Comparison of ENCODE assay signal across 9 cellular contexts in genomic region chr2:127176371-127177311, GRCh38. TPM values are rescaled to one million over a fixed set of nuclear protein-coding genes. Genes with fewer than 3 reads are reported as not detected.
DNase-seq lines count a peak whose midpoint lies in the region; ATAC-seq and TF ChIP-seq lines count a peak whose summit lies in the region.
"Had no signal": no experiment of that assay in that cellular context is flagged by ENCODE, and none has a peak within 500 bp of the region (broad histone marks: within the 10 kb centered on the region; RNA-seq: fewer than 3 reads in every experiment).

No MANE protein-coding gene starts in this region.

- peak; percentile 76 to 78 for ATAC-seq in right cardiac atrium
- no peak for ATAC-seq in GM19023 (IDR thresholded peaks at IDR 0.05; ENCODE audit: unreplicated experiment)
- ATAC-seq in GM18873 (IDR thresholded peaks at IDR 0.05; ENCODE audit: low FRiP score, unreplicated experiment) = no peak

- H3K4me1 ChIP-seq in right cardiac atrium (ENCODE audit: control insufficient read depth, insufficient read depth, low read length) (no peaks in the 10 kb centered on the region), prostate gland (replicated peaks) (no peaks in the 10 kb centered on the region)

- H3K27me3 ChIP-seq in right cardiac atrium (ENCODE audit: control insufficient read depth, insufficient read depth) (no peaks in the 10 kb centered on the region), prostate gland (replicated peaks; ENCODE audit: insufficient read depth) (no peaks in the 10 kb centered on the region)

- H3K9me3 ChIP-seq in right cardiac atrium (ENCODE audit: control insufficient read depth, low read length) = no peaks in the 10 kb centered on the region
- no peaks in the 10 kb centered on the region for H3K9me3 ChIP-seq in prostate gland

- no peak for TF ChIP-seq CTCF in prostate gland (IDR thresholded peaks at IDR 0.05)

- H3K36me3 ChIP-seq in prostate gland = no peaks in the 10 kb centered on the region

- intact Hi-C loops in right cardiac atrium (cut with DNase I) (loop anchor here in 1 of 4 donors (10.0 kb wide), 1 partner anchor 112 kb away; no protein-coding TSS in a partner anchor), prostate gland (cut with DNase I) (loop anchor here (5.0 kb wide), 1 partner anchor 69 kb away; the partner anchor contains the start of gene BIN1)

- H3K4me3 ChIP-seq in right cardiac atrium (ENCODE audit: low read length) (no peak overlapping the region), prostate gland (no peak overlapping the region)

- DNase-seq in EL (peak; percentile 77), right cardiac atrium (peak; percentile 70 to 78 (median 73)), prostate gland (ENCODE audit: low spot score) (peak; percentile 19), iPS-NIHi11 (ENCODE audit: low spot score) (no peak)
- no peak for DNase-seq in stimulated activated naive CD4-positive, alpha-beta T cell (lab: John Stamatoyannopoulos, UW)

- H3K27ac ChIP-seq in adipose tissue (ENCODE audit: low read depth, low read length) (peak overlapping the region; percentile 14), right cardiac atrium (ENCODE audit: low read length) (peak overlapping the region; percentile 20), prostate gland (peak overlapping the region; percentile 46 to 71)

- no peak for TF ChIP-seq POLR2A in prostate gland (IDR thresholded peaks at IDR 0.05)

- WGBS in adipose tissue, 3 donors = 52 to 65% (median 62%) methylated on average over 31 of the region's 31 CpGs
- WGBS in right cardiac atrium = 59% methylated on average over 31 of the region's 31 CpGs
- 48% methylated on average over 29 of the region's 31 CpGs for WGBS in prostate gland

RNA-seq across cellular contexts. Expression of gene CYP27C1, which starts 43.5 kb away (rescaled TPM):
- under 1 TPM; 0.08 to 0.67 (median 0.43) TPM for polyA plus RNA-seq in adipose tissue
- under 1 TPM; 0.18 to 0.29 (median 0.24) TPM for total RNA-seq in right cardiac atrium
- 0.20 TPM for polyA plus RNA-seq in right cardiac atrium
- total RNA-seq in prostate gland = 1 to 10 TPM in 1 of 2 donors, not detected in 1; 1.8 TPM
- total RNA-seq: mononuclear cell had no signal

Comparison
In these comparisons a context has a peak if more than half of its experiments do, and no peak if none do; other contexts are left out.
1. DNase-seq: peak in EL (single experiment), right cardiac atrium (3 of 3) and prostate gland (single experiment); none in iPS-NIHi11 (single experiment) and stimulated activated naive CD4-positive, alpha-beta T cell (0 of 6).
2. ATAC-seq: peak in right cardiac atrium (2 of 2); none in GM19023 (single experiment) and GM18873 (single experiment).
3. Peak in every context shown above with its lines, with median percentiles within 50 percentile points of each other: H3K27ac ChIP-seq.